In the genomic region with DNA sequence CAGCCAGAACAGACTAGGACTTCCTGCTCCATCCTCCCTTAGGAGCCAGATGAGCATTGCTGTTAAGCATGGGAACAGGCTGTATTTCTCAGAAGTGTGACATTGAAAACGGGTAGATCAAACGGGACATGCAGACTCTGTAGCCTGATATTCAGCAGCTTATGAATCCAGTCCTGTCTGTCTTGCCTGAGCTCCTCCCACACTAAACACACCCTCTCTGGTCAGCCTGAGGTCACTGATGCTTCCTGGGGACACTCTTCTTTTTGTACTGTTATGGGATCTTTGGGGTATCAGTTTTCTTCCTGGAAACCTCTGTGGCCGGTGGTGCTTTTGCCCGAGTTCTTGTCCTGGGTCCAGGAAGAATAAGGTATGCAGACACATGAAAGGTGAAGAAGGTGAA, we compare ENCODE assay signal across 22 cellular contexts. TPM values are rescaled to one million over a fixed set of nuclear protein-coding genes. Genes with fewer than 3 reads are reported as not detected.
A peak's percentile ranks its signal among the peaks of the same experiment; 100 is the strongest.
DNase-seq lines count a peak whose midpoint lies in the region; ATAC-seq, FAIRE-seq and TF ChIP-seq lines count a peak whose summit lies in the region.
"Had no signal": no experiment of that assay in that cellular context is flagged by ENCODE, and none has a peak within 500 bp of the region (broad histone marks: within the 10 kb centered on the region; RNA-seq: fewer than 3 reads in every experiment).

No MANE protein-coding gene starts in this region.

- no peak for TF ChIP-seq RAD21 in IMR-90 (IDR thresholded peaks at IDR 0.05; ENCODE audit: low read length)

- no peaks in the 10 kb centered on the region for H3K9me3 Mint-ChIP-seq in nephron progenitor cell
- H3K9me3 Mint-ChIP-seq: CD4-positive, alpha-beta T cell; IgD-negative memory B cell had no signal

- H3K79me1 ChIP-seq in IMR-90 (ENCODE audit: low read depth in 1 of 2, low read length in 2 of 2) = peaks cover 0 to 3% of the 10 kb centered on the region in 2 experiments; a peak in 1 of 4 replicates

- H2AK9ac ChIP-seq in IMR-90 (replicated peaks; ENCODE audit: low read depth, low read length, poor library complexity) = no peak overlapping the region

- H3K27me3 Mint-ChIP-seq in T-helper 17 cell (peaks cover 42% of the 10 kb centered on the region), nephron progenitor cell (ENCODE audit: low read depth, poor library complexity) (peaks cover 10% of the 10 kb centered on the region)
- H3K27me3 Mint-ChIP-seq: IgD-negative memory B cell had no signal

- TF ChIP-seq CTCF in IMR-90 (conservative IDR thresholded peaks at IDR 0.05; ENCODE audit: low read depth, low read length) (no peak), bronchial epithelial cell (IDR thresholded peaks at IDR 0.05; ENCODE audit: insufficient read depth, low read length, severe bottlenecking) (no peak), esophagus squamous epithelium (IDR thresholded peaks at IDR 0.05) (no peak), nephron progenitor cell (IDR thresholded peaks at IDR 0.05) (no peak)

- H3K4me3 Mint-ChIP-seq in T-helper 17 cell (no peak overlapping the region), nephron progenitor cell (no peak overlapping the region)
- H3K4me3 Mint-ChIP-seq: CD4-positive, alpha-beta T cell had no signal

- ATAC-seq in IMR-90 (ENCODE audit: low read depth) (peak; percentile 68), T-helper 17 cell (no peak)

- DNase-seq in IMR-90 (no peak), bronchial epithelial cell (ENCODE audit: low read depth) (no peak), esophagus squamous epithelium (lab: John Stamatoyannopoulos, UW) (no peak), T-helper 17 cell (no peak), foreskin melanocyte (no peak), iPS-NIHi11 (ENCODE audit: low spot score) (no peak), nephron progenitor cell (no peak)
- DNase-seq: ACHN; Caco-2; CD4-positive, alpha-beta T cell; GM23248 had no signal

- peak; percentile 55 for FAIRE-seq in bronchial epithelial cell (lab: Jason Lieb, UNC)
- FAIRE-seq: A204.1, D721Med, G401.6, GM12891, GM18507, HTR-8/SVneo had no signal

- H3K56ac ChIP-seq in IMR-90 (ENCODE audit: extremely low read depth, insufficient read depth, low read length) = no peak overlapping the region

- dilution Hi-C loops in IMR-90 (cut with HindIII; ENCODE audit: low sequenced_read_pairs, unreplicated experiment) = no loop called here

- H3K27me3 ChIP-seq in IMR-90 (ENCODE audit: control insufficient read depth, insufficient read depth, low read length) = no peaks in the 10 kb centered on the region
- no peaks in the 10 kb centered on the region for H3K27me3 ChIP-seq in bronchial epithelial cell (ENCODE audit: control insufficient read depth, insufficient read depth, low read length)
- no peaks in the 10 kb centered on the region for H3K27me3 ChIP-seq in esophagus squamous epithelium

- no peak overlapping the region for H4K8ac ChIP-seq in IMR-90 (ENCODE audit: low read depth in 2 of 2, low read length in 2 of 2)

- BruUV-seq in IMR-90 (replicated peaks; lab: Mats Ljungman, UMichigan) = no TSS peak

- POLR2A ChIA-PET in IMR-90 (lab: Charles Lee; ENCODE audit: unreplicated experiment) = no interaction called here

- H3K4me2 ChIP-seq in IMR-90 (ENCODE audit: low read depth, low read length) = no peak overlapping the region

- intact Hi-C loops in IMR-90 (cut with micrococcal nuclease) = no loop called here
- intact Hi-C loops in esophagus squamous epithelium (cut with DNase I) = no loop called here

- no peak overlapping the region for H3K14ac ChIP-seq in IMR-90 (replicated peaks; ENCODE audit: low read depth, low read length)

- H3K4me1 ChIP-seq in IMR-90 (ENCODE audit: control insufficient read depth, insufficient read depth, low read length) (0 out of 2 replicates have a peak, but pooled peaks cover 2% of the 10 kb centered on the region), esophagus squamous epithelium (peaks cover 13 to 57% (median 18%) of the 10 kb centered on the region in 3 donors)
- H3K4me1 ChIP-seq: Caco-2 had no signal

- H4K20me1 ChIP-seq in IMR-90 (ENCODE audit: insufficient read depth, low read length) = no peaks in the 10 kb centered on the region

- H3K4ac ChIP-seq in IMR-90 (ENCODE audit: low read depth, low read length) = no peak overlapping the region

- H3K9me3 ChIP-seq in IMR-90 (ENCODE audit: control insufficient read depth, insufficient read depth, low read length) (no peaks in the 10 kb centered on the region), esophagus squamous epithelium (no peaks in the 10 kb centered on the region), T-helper 17 cell (ENCODE audit: control insufficient read depth, low read length, poor library complexity, severe bottlenecking) (no peaks in the 10 kb centered on the region)
- H3K9me3 ChIP-seq: Caco-2, HAP-1 had no signal

- H2BK15ac ChIP-seq in IMR-90 (ENCODE audit: low read depth, low read length) = no peak overlapping the region

- H3K18ac ChIP-seq in IMR-90 (ENCODE audit: low read depth, low read length) = no peak overlapping the region

- H3K36me3 Mint-ChIP-seq in T-helper 17 cell (ENCODE audit: low read depth) (peaks cover 2% of the 10 kb centered on the region), nephron progenitor cell (ENCODE audit: low read depth) (peaks cover 30% of the 10 kb centered on the region)
- H3K36me3 Mint-ChIP-seq: IgD-negative memory B cell had no signal

- no peak overlapping the region for H4K91ac ChIP-seq in IMR-90 (ENCODE audit: insufficient read depth, low read depth, low read length)

- H3K36me3 ChIP-seq in IMR-90 (ENCODE audit: control insufficient read depth, insufficient read depth, low read length) (no peaks in the 10 kb centered on the region), bronchial epithelial cell (ENCODE audit: control insufficient read depth, insufficient read depth, low read length) (no peaks in the 10 kb centered on the region), esophagus squamous epithelium (no peaks in the 10 kb centered on the region)
- H3K36me3 ChIP-seq: HAP-1 had no signal

- no peaks in the 10 kb centered on the region; the same call in 1 of the 2 replicates for H3K9me1 ChIP-seq in IMR-90 (ENCODE audit: insufficient read depth, low read length)

- in situ Hi-C loops in IMR-90 (cut with MboI; ENCODE audit: low sequenced_read_pairs) = no loop called here

- H3K4me1 Mint-ChIP-seq in T-helper 17 cell (peaks cover 4% of the 10 kb centered on the region), nephron progenitor cell (no peaks in the 10 kb centered on the region)

- H2AFZ ChIP-seq in IMR-90 (replicated peaks; ENCODE audit: low read length, poor library complexity) = no peak overlapping the region
- H2AFZ ChIP-seq: GM23248 had no signal

- no peak overlapping the region for H2BK5ac ChIP-seq in IMR-90 (ENCODE audit: low read depth, low read length, poor library complexity, severe bottlenecking)

- H2AK5ac ChIP-seq in IMR-90 (ENCODE audit: low read depth, low read length) = no peak overlapping the region

- no peak overlapping the region for H4K5ac ChIP-seq in IMR-90 (ENCODE audit: low read depth, low read length)

- H3K27ac Mint-ChIP-seq in T-helper 17 cell (no peak overlapping the region), nephron progenitor cell (no peak overlapping the region)
- H3K27ac Mint-ChIP-seq: CD4-positive, alpha-beta T cell had no signal

- no peak overlapping the region for H2BK20ac ChIP-seq in IMR-90 (ENCODE audit: low read depth, low read length)

- H3K9ac ChIP-seq in IMR-90 (ENCODE audit: low read depth, low read length) = no peak overlapping the region
- H3K9ac ChIP-seq: GM23248 had no signal

- peak overlapping the region; percentile 48 for H3K23ac ChIP-seq in IMR-90 (ENCODE audit: low read depth, low read length)

- no CpG with 5 or more reads among the region's 4 CpGs for WGBS in IMR-90 (ENCODE audit: extremely low coverage in 2 of 2, insufficient read length in 1 of 2), 2 experiments
- 47 to 71% methylated on average over 3 to 4 of the region's 4 CpGs for WGBS in esophagus squamous epithelium, 2 donors

- H3K27ac ChIP-seq in IMR-90 (ENCODE audit: insufficient read depth, low read length) (no peak overlapping the region), esophagus squamous epithelium (peak overlapping the region; percentile 69 to 84 (median 74))
- H3K27ac ChIP-seq: C4-2B, GM23248 had no signal

- TF ChIP-seq POLR2A in IMR-90 (IDR thresholded peaks at IDR 0.05; ENCODE audit: low read depth, low read length) = no peak
- no peak for TF ChIP-seq POLR2A in esophagus squamous epithelium (IDR thresholded peaks at IDR 0.05)

- CTCF ChIA-PET in IMR-90 (lab: Yijun Ruan, JAX) = no interaction called here

- H2BK120ac ChIP-seq in IMR-90 (ENCODE audit: low read depth, low read length) = no peak overlapping the region

- H3K4me3 ChIP-seq in IMR-90 (ENCODE audit: insufficient read depth, low read depth, low read length) (no peak overlapping the region), bronchial epithelial cell (ENCODE audit: low read depth, low read length) (no peak overlapping the region), esophagus squamous epithelium (no peak overlapping the region)
- H3K4me3 ChIP-seq: GM23248, HAP-1 had no signal

TF ChIP-seq in IMR-90, 13 proteins besides CTCF, POLR2A, EP300 and RAD21:
- TF ChIP-seq RFX5 (IDR thresholded peaks at IDR 0.05; ENCODE audit: low read depth, low read length) (no peak), MXI1 (IDR thresholded peaks at IDR 0.05; ENCODE audit: borderline replicate concordance, low read depth, low read length) (no peak), RCOR1 (IDR thresholded peaks at IDR 0.05; ENCODE audit: insufficient replicate concordance, low read length) (no peak), SMC3 (IDR thresholded peaks at IDR 0.05; ENCODE audit: low read depth, low read length) (no peak)

RNA-seq across cellular contexts. Expression of gene C11orf91, which starts 35.8 kb away (rescaled TPM):
- total RNA-seq in IMR-90 (2012; rRNA removed) (not detected in 2 replicates), bronchial epithelial cell (not detected in 2 replicates), esophagus squamous epithelium (not detected), T-helper 17 cell (not detected)
- polyA plus RNA-seq in IMR-90 (2012; rRNA removed) = 0.10 TPM in 1 of 2 replicates, not detected in the other
- 0.27 TPM in 1 of 2 replicates, not detected in the other for polyA plus RNA-seq in IMR-90 (2012; cell fraction: cytosol; rRNA removed)
- polyA plus RNA-seq in IMR-90 (2012; cell fraction: nucleus; rRNA removed; ENCODE audit: low replicate concordance) = 0.11 and 0.21 TPM in 2 replicates
- total RNA-seq: Caco-2, GM23248, H4 had no signal
- polyA plus RNA-seq: BJ, GM23248, IgD-negative memory B cell had no signal
